24 cellular contexts compared by ENCODE assay signal in genomic region chrX:125694171-125694570, GRCh38.
DNase-seq lines count a peak whose midpoint lies in the region; ATAC-seq, FAIRE-seq and TF ChIP-seq lines count a peak whose summit lies in the region.
"Had no signal": no experiment of that assay in that cellular context is flagged by ENCODE, and none has a peak within 500 bp of the region (broad histone marks: within the 10 kb centered on the region; RNA-seq: fewer than 3 reads in every experiment).

No MANE protein-coding gene starts in this region.

- TF ChIP-seq POLR2A in A549 (IDR thresholded peaks at IDR 0.05; ENCODE audit: low read length) = no peak

- ATAC-seq in A549 (no peak), HG03108 (IDR thresholded peaks at IDR 0.05; ENCODE audit: unreplicated experiment) (no peak)
- ATAC-seq: GM12878 had no signal

- 6% methylated on average over 1 of the region's 1 CpG for WGBS in A549 (ENCODE audit: missing lambda C conversion rate)

- H3K79me2 ChIP-seq in osteoblast (ENCODE audit: insufficient read depth, low read length) = no peaks in the 10 kb centered on the region

- no peaks in the 10 kb centered on the region for H3K36me3 ChIP-seq in osteoblast (ENCODE audit: insufficient read depth, low read length)
- H3K36me3 ChIP-seq: BE2C, BLaER1 had no signal

- TF ChIP-seq CTCF in A549 (IDR thresholded peaks at IDR 0.05) (no peak), osteoblast (IDR thresholded peaks at IDR 0.05; ENCODE audit: extremely low read depth, low read depth, low read length) (no peak)

- TF ChIP-seq RAD21 in A549 (conservative IDR thresholded peaks at IDR 0.05 in 1 of 2, IDR thresholded peaks at IDR 0.05 in 1 of 2) = no peak

- CTCF ChIA-PET in A549 (lab: Yijun Ruan, JAX) = no interaction called here

- H3K27me3 ChIP-seq in osteoblast (ENCODE audit: insufficient read depth, low read length) = no peaks in the 10 kb centered on the region
- H3K27me3 ChIP-seq: BE2C had no signal

- H3K4me1 ChIP-seq in A549 (no peaks in the 10 kb centered on the region), osteoblast (ENCODE audit: insufficient read depth, low read length) (no peaks in the 10 kb centered on the region)
- H3K4me1 ChIP-seq: BE2C, BLaER1 had no signal

- H3K27ac ChIP-seq in A549 = no peak overlapping the region
- no peak overlapping the region for H3K27ac ChIP-seq in osteoblast (ENCODE audit: low read depth, low read length)
- H3K27ac ChIP-seq: 22Rv1, BLaER1 had no signal

- TF ChIP-seq EP300 in A549 (IDR thresholded peaks at IDR 0.05) = no peak

- FAIRE-seq in A549 (lab: Jason Lieb, UNC) = peak; percentile 39
- peak; percentile 62 for FAIRE-seq in colon (lab: Jason Lieb, UNC)
- FAIRE-seq: GM12878, GM12892, GM18507 had no signal

- H3K4me3 ChIP-seq in A549 (no peak overlapping the region), osteoblast (ENCODE audit: insufficient read depth, low read length) (no peak overlapping the region)
- H3K4me3 ChIP-seq: BLaER1, GM12878 had no signal

- H3K9me3 ChIP-seq in A549 (no peaks in the 10 kb centered on the region), osteoblast (ENCODE audit: low read depth, low read length) (no peaks in the 10 kb centered on the region)
- H3K9me3 ChIP-seq: BE2C, BLaER1 had no signal

- no peak overlapping the region for H2AFZ ChIP-seq in osteoblast (ENCODE audit: low read length)

- no peak overlapping the region for H3K4me2 ChIP-seq in A549
- H3K4me2 ChIP-seq in osteoblast (ENCODE audit: insufficient read depth, low read length) = no peak overlapping the region
- H3K4me2 ChIP-seq: BLaER1 had no signal

- POLR2A ChIA-PET in A549 (lab: Yijun Ruan, JAX) = no interaction called here

- no peaks in the 10 kb centered on the region for H4K20me1 ChIP-seq in osteoblast (ENCODE audit: insufficient read depth, low read length)
- H4K20me1 ChIP-seq: BLaER1 had no signal

- no peak for DNase-seq in A549 (ENCODE audit: low read depth in 1 of 2, low spot score in 1 of 2)
- DNase-seq in osteoblast (ENCODE audit: insufficient read length, low spot score, missing footprints) = peak; percentile 58
- no peak for DNase-seq in NCI-H1694 (lab: John Stamatoyannopoulos, UW)
- DNase-seq: ACHN; BE2C; C1 segment of cervical spinal cord; CD4-positive, alpha-beta memory T cell; CD4-positive, CD25-positive, alpha-beta regulatory T cell; CD8-positive, alpha-beta memory T cell; COR-L47; DMS 273 treated with DMSO at 0.1 percent for 48 hours; DMS153; DMS53; DMS79; DND-41; EL; GDM1 had no signal

TF ChIP-seq in A549, 52 proteins besides CTCF, POLR2A, EP300 and RAD21:
- no peak for TF ChIP-seq MAZ (IDR thresholded peaks at IDR 0.05; ENCODE audit: borderline replicate concordance, low read depth, low read length)
- TF ChIP-seq BHLHE40 (IDR thresholded peaks at IDR 0.05; ENCODE audit: low read depth, low read length) = no peak
- no peak for TF ChIP-seq PHF8 (IDR thresholded peaks at IDR 0.05; ENCODE audit: borderline replicate concordance, low read depth)
- no peak for TF ChIP-seq BCL3 (IDR thresholded peaks at IDR 0.05)
- TF ChIP-seq KDM1A (IDR thresholded peaks at IDR 0.05; ENCODE audit: low read depth) = no peak
- no peak for TF ChIP-seq CHD2 (IDR thresholded peaks at IDR 0.05; ENCODE audit: low read length, partially characterized antibody)
- TF ChIP-seq POLR2AphosphoS2 (conservative IDR thresholded peaks at IDR 0.05; ENCODE audit: low read length) = no peak
- no peak for TF ChIP-seq HEYL (CRISPR knock-in tag; IDR thresholded peaks at IDR 0.05)
- no peak for TF ChIP-seq KDM5A (IDR thresholded peaks at IDR 0.05)
- no peak for TF ChIP-seq RNF2 (IDR thresholded peaks at IDR 0.05; ENCODE audit: borderline replicate concordance, low read depth)
- no peak for TF ChIP-seq CEBPB (IDR thresholded peaks at IDR 0.05)
- no peak for TF ChIP-seq FOSL2 (IDR thresholded peaks at IDR 0.05)
- no peak for TF ChIP-seq FOSL2 (CRISPR knock-in tag; IDR thresholded peaks at IDR 0.05)
- TF ChIP-seq SREBF2 (IDR thresholded peaks at IDR 0.05) = no peak
- no peak for TF ChIP-seq REST (IDR thresholded peaks at IDR 0.05)
- TF ChIP-seq ZC3H11A (IDR thresholded peaks at IDR 0.05) = no peak
- no peak for TF ChIP-seq FOXS1 (CRISPR knock-in tag; IDR thresholded peaks at IDR 0.05)
- no peak for TF ChIP-seq HDAC2 (IDR thresholded peaks at IDR 0.05)
- TF ChIP-seq RFX5 (IDR thresholded peaks at IDR 0.05) = no peak
- TF ChIP-seq MAFK (IDR thresholded peaks at IDR 0.05; ENCODE audit: partially characterized antibody) = no peak
TF ChIP-seq in A549: peak in this region for 0.
